Comparison of ENCODE assay signal across 28 cellular contexts in genomic region chr13:111654531-111654930, GRCh38.
"Had no signal": no experiment of that assay in that cellular context is flagged by ENCODE, and none has a peak within 500 bp of the region (broad histone marks: within the 10 kb centered on the region; RNA-seq: fewer than 3 reads in every experiment).

No MANE protein-coding gene starts in this region.

- H3K27ac ChIP-seq: left ventricle myocardium inferior, neural progenitor cell, neutrophil, ovary, right atrium auricular region, skin epidermis, suprapubic skin, thoracic aorta, tibial artery, upper lobe of right lung had no signal

- H3K36me3 Mint-ChIP-seq: immature natural killer cell; mesothelial cell of epicardium; naive B cell; natural killer cell; neural progenitor cell; stimulated activated effector memory CD8-positive, alpha-beta T cell treated with anti-CD3 and anti-CD28 coated beads, Interleukin-12 subunit alpha, Interleukin-12 subunit beta, amount 100 ng/mL, for 72 hours had no signal

- H3K9ac ChIP-seq: neural progenitor cell had no signal

- H3K4me3 Mint-ChIP-seq: immature natural killer cell; mesothelial cell of epicardium; naive B cell; natural killer cell; nephron progenitor cell; neural progenitor cell; stimulated activated effector memory CD8-positive, alpha-beta T cell treated with anti-CD3 and anti-CD28 coated beads, Interleukin-12 subunit alpha, Interleukin-12 subunit beta, amount 100 ng/mL, for 72 hours; stimulated activated naive CD8-positive, alpha-beta T cell treated with anti-CD3 and anti-CD28 coated beads, Interleukin-15, Interleukin-2, amounts not matched to agents 100 ng/mL and 50 ng/mL, for 24 hours had no signal

- H3K36me3 ChIP-seq: left ventricle myocardium inferior, neural progenitor cell, neutrophil, ovary, right atrium auricular region, suprapubic skin, thoracic aorta, tibial artery, upper lobe of right lung had no signal

- H3K4me1 ChIP-seq: right atrium auricular region, suprapubic skin, tibial artery, upper lobe of right lung had no signal

- H3K4me1 Mint-ChIP-seq: immature natural killer cell; mesothelial cell of epicardium; naive B cell; natural killer cell; stimulated activated effector memory CD8-positive, alpha-beta T cell treated with anti-CD3 and anti-CD28 coated beads, Interleukin-12 subunit alpha, Interleukin-12 subunit beta, amount 100 ng/mL, for 72 hours had no signal

- H3K9me3 Mint-ChIP-seq: immature natural killer cell; mesothelial cell of epicardium; naive B cell; natural killer cell; nephron progenitor cell; neural progenitor cell; stimulated activated naive CD8-positive, alpha-beta T cell treated with anti-CD3 and anti-CD28 coated beads, Interleukin-15, Interleukin-2, amounts not matched to agents 100 ng/mL and 50 ng/mL, for 24 hours had no signal

- H3K9me3 ChIP-seq: left ventricle myocardium inferior, neutrophil, ovary, right atrium auricular region, suprapubic skin, thoracic aorta, tibial artery, upper lobe of right lung had no signal

- H3K4me2 ChIP-seq: neural progenitor cell had no signal

- DNase-seq: hypothalamus; immature natural killer cell; left ventricle myocardium inferior; mesendoderm; naive B cell; natural killer cell; nephron progenitor cell; occipital lobe; ovary; stimulated activated CD4-positive, alpha-beta T cell treated with anti-CD3 and anti-CD28 coated beads, Interleukin-12 subunit alpha, Interleukin-12 subunit beta, amount 100 ng/mL, for 4 hours; stimulated activated CD4-positive, alpha-beta T cell treated with anti-CD3 and anti-CD28 coated beads, Interleukin-15, amount 100 ng/mL, for 24 hours; stimulated activated CD4-positive, alpha-beta T cell treated with anti-CD3 and anti-CD28 coated beads, Interleukin-2, amount 100 ng/mL, for 24 hours; stimulated activated CD4-positive, alpha-beta T cell treated with anti-CD3 and anti-CD28 coated beads, Interleukin-4, amount 100 ng/mL, for 1 hour; stimulated activated naive CD4-positive, alpha-beta T cell; tibial artery; upper lobe of right lung had no signal

- ATAC-seq: natural killer cell; sciatic nerve; stimulated activated effector memory CD8-positive, alpha-beta T cell treated with anti-CD3 and anti-CD28 coated beads, Interleukin-12 subunit alpha, Interleukin-12 subunit beta, amount 100 ng/mL, for 72 hours; upper lobe of right lung had no signal

- H2AFZ ChIP-seq: neural progenitor cell had no signal

- H3K4me3 ChIP-seq: left ventricle myocardium inferior, lung, neural progenitor cell, ovary, right atrium auricular region, skin epidermis, suprapubic skin, thoracic aorta, tibial artery, upper lobe of right lung had no signal

- H3K27me3 ChIP-seq: ovary, right atrium auricular region had no signal

- H3K27ac Mint-ChIP-seq: immature natural killer cell; mesothelial cell of epicardium; naive B cell; natural killer cell; nephron progenitor cell; neural progenitor cell; progenitor cell of endocrine pancreas; stimulated activated effector memory CD8-positive, alpha-beta T cell treated with anti-CD3 and anti-CD28 coated beads, Interleukin-12 subunit alpha, Interleukin-12 subunit beta, amount 100 ng/mL, for 72 hours; stimulated activated naive CD8-positive, alpha-beta T cell treated with anti-CD3 and anti-CD28 coated beads, Interleukin-15, Interleukin-2, amounts not matched to agents 100 ng/mL and 50 ng/mL, for 24 hours had no signal
